Comparison of ENCODE assay signal across 2 cellular contexts in genomic region chr1:211343607-211344334, GRCh38.
TF ChIP-seq lines count a peak whose summit lies in the region.

No MANE protein-coding gene starts in this region.

TF ChIP-seq in K562, 482 proteins besides CTCF, POLR2A, EP300 and RAD21 (continued from another document):
- no peak for TF ChIP-seq ZNF224 (CRISPR knock-in tag; IDR thresholded peaks at IDR 0.05)
- TF ChIP-seq ZBTB33 (CRISPR knock-in tag; IDR thresholded peaks at IDR 0.05) = 0 out of 2 replicates have a peak, but pooled peaks have one; percentile 14
- TF ChIP-seq CEBPG (CRISPR knock-in tag; IDR thresholded peaks at IDR 0.05) = no peak
- peak in 1 of 2 experiments; percentile 16; a peak in 1 of 4 replicates for TF ChIP-seq CEBPG (tag; conservative IDR thresholded peaks at IDR 0.05 in 1 of 2, IDR thresholded peaks at IDR 0.05 in 1 of 2)
- peak; percentile 4 for TF ChIP-seq FOS (IDR thresholded peaks at IDR 0.05; ENCODE audit: extremely low read depth, insufficient read length)
- no peak for TF ChIP-seq NR2C2 (CRISPR knock-in tag; IDR thresholded peaks at IDR 0.05)
- TF ChIP-seq NR2C2 (tag; IDR thresholded peaks at IDR 0.05) = peak; percentile 64; the same call in 1 of the 2 replicates
- peak; percentile 15; the same call in 1 of the 2 replicates for TF ChIP-seq JUND (IDR thresholded peaks at IDR 0.05; ENCODE audit: borderline replicate concordance, low read depth, low read length)
- no peak for TF ChIP-seq JUND (tag; IDR thresholded peaks at IDR 0.05; ENCODE audit: borderline replicate concordance, low read depth, low read length)
- peak; percentile 25 for TF ChIP-seq ATF3 (IDR thresholded peaks at IDR 0.05)
- no peak for TF ChIP-seq ATF3 (CRISPR knock-in tag; conservative IDR thresholded peaks at IDR 0.05)
- no peak for TF ChIP-seq NONO (IDR thresholded peaks at IDR 0.05; ENCODE audit: low read depth in 2 of 2, low read length in 1 of 2)

TF ChIP-seq in WTC11, 78 proteins besides CTCF, POLR2A, EP300 and RAD21 (continued from another document):
- no peak for TF ChIP-seq ZNF232 (CRISPR knock-in tag; IDR thresholded peaks at IDR 0.05)
- no peak for TF ChIP-seq GTF2I (CRISPR knock-in tag; conservative IDR thresholded peaks at IDR 0.05)
- no peak for TF ChIP-seq JUN (CRISPR knock-in tag; IDR thresholded peaks at IDR 0.05)
- TF ChIP-seq GRHL2 (CRISPR knock-in tag; IDR thresholded peaks at IDR 0.05; ENCODE audit: insufficient replicate concordance, severe bottlenecking) = no peak
- no peak for TF ChIP-seq ZNF532 (CRISPR knock-in tag; IDR thresholded peaks at IDR 0.05; ENCODE audit: borderline replicate concordance)
- TF ChIP-seq ELF4 (CRISPR knock-in tag; IDR thresholded peaks at IDR 0.05; ENCODE audit: low read depth) = no peak
- TF ChIP-seq TCF7 (CRISPR knock-in tag; IDR thresholded peaks at IDR 0.05; ENCODE audit: low read depth) = no peak
- TF ChIP-seq JAZF1 (CRISPR knock-in tag; IDR thresholded peaks at IDR 0.05) = no peak
- TF ChIP-seq ZBTB43 (CRISPR knock-in tag; IDR thresholded peaks at IDR 0.05) = no peak
- TF ChIP-seq USF1 (CRISPR knock-in tag; IDR thresholded peaks at IDR 0.05) = no peak
- TF ChIP-seq FOXJ3 (CRISPR knock-in tag; IDR thresholded peaks at IDR 0.05; ENCODE audit: borderline replicate concordance) = no peak
- TF ChIP-seq ATF6 (CRISPR knock-in tag; IDR thresholded peaks at IDR 0.05) = no peak
- no peak for TF ChIP-seq SP1 (CRISPR knock-in tag; conservative IDR thresholded peaks at IDR 0.05)
- TF ChIP-seq MLX (CRISPR knock-in tag; IDR thresholded peaks at IDR 0.05) = no peak
- no peak for TF ChIP-seq OVOL2 (CRISPR knock-in tag; IDR thresholded peaks at IDR 0.05; ENCODE audit: borderline replicate concordance)
TF ChIP-seq in WTC11: peak in this region for 0.
